Comparison of ENCODE assay signal across 14 cellular contexts in the genomic region with DNA sequence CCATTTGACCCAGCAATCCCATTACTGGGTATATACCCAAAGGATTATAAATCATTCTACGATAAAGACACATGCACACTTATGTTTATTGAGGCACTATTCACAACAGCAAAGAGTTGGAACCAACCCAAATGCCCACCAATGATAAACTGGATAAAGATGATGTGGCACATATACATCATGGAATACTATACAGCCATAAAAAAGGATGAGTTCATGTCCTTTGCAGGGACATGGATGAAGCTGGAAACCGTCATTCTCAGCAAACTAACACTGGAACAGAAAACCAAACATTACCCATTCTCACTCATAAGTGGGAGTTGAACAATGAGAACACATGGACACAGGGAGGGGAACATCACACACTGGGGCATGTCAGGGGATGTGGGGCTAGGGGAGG. TPM values are rescaled to one million over a fixed set of nuclear protein-coding genes. Genes with fewer than 3 reads are reported as not detected.
"Had no signal": no experiment of that assay in that cellular context is flagged by ENCODE, and none has a peak within 500 bp of the region (broad histone marks: within the 10 kb centered on the region; RNA-seq: fewer than 3 reads in every experiment).

No MANE protein-coding gene starts in this region.

RNA-seq across cellular contexts. Expression of gene SELE, which starts 18.8 kb away (rescaled TPM):
- total RNA-seq: activated B cell treated with CpG ODN at 0.5 μM for 24 hours; activated CD4-positive, alpha-beta memory T cell treated with anti-CD3 and anti-CD28 coated beads for 36 hours; activated CD4-positive, alpha-beta memory T cell treated with anti-CD3 and anti-CD28 coated beads, Interleukin-2, amount 10 ng/mL, durations not matched to agents 7 days and 5 days; activated CD4-positive, alpha-beta T cell treated with anti-CD3 and anti-CD28 coated beads for 36 hours; activated CD4-positive, alpha-beta T cell treated with anti-CD3 and anti-CD28 coated beads, Interleukin-2, amount 10 ng/mL, durations not matched to agents 24 days and 14 days; activated CD4-positive, alpha-beta T cell treated with anti-CD3 and anti-CD28 coated beads, Interleukin-2, amount 10 ng/mL, durations not matched to agents 7 days and 5 days; activated CD8-positive, alpha-beta memory T cell treated with anti-CD3 and anti-CD28 coated beads for 36 hours; activated CD8-positive, alpha-beta memory T cell treated with anti-CD3 and anti-CD28 coated beads, Interleukin-2, amount 10 ng/mL, durations not matched to agents 7 days and 5 days; activated CD8-positive, alpha-beta T cell treated with anti-CD3 and anti-CD28 coated beads for 36 hours; activated CD8-positive, alpha-beta T cell treated with anti-CD3 and anti-CD28 coated beads, Interleukin-2, amount 10 ng/mL, durations not matched to agents 7 days and 5 days; T-helper 1 cell treated with Interleukin-12 subunit alpha and Interleukin-12 subunit beta and Interleukin-4 antibody, amounts not matched to agents 30 ng/mL and 1 ng/mL, for 36 hours; T-helper 17 cell; T-helper 2 cell treated with Interferon-gamma antibody and Interleukin-4, amounts not matched to agents 100 ng/mL and 5 ng/mL, for 36 hours; WTC11 had no signal
